ENCODE assay signal across 7 cellular contexts in genomic region chr14:23071975-23072539, GRCh38. TPM values are rescaled to one million over a fixed set of nuclear protein-coding genes. Genes with fewer than 3 reads are reported as not detected.
DNase-seq lines count a peak whose midpoint lies in the region; ATAC-seq and TF ChIP-seq lines count a peak whose summit lies in the region.
"Had no signal": no experiment of that assay in that cellular context is flagged by ENCODE, and none has a peak within 500 bp of the region (broad histone marks: within the 10 kb centered on the region; RNA-seq: fewer than 3 reads in every experiment).

No MANE protein-coding gene starts in this region.

- peaks cover 32% of the 10 kb centered on the region for H3K4me1 Mint-ChIP-seq in activated T-cell treated with anti-CD3 and anti-CD28 coated beads, Interleukin-2, amount 50 U/mL, for 4 hours (ENCODE audit: low read depth)

- H3K27me3 ChIP-seq in right atrium auricular region (no peaks in the 10 kb centered on the region), upper lobe of left lung (no peaks in the 10 kb centered on the region)

- no peak for ATAC-seq in activated T-cell treated with anti-CD3 and anti-CD28 coated beads, Interleukin-2, amount 50 U/mL, for 4 hours
- ATAC-seq in upper lobe of left lung (ENCODE audit: low FRiP score in 2 of 2) (no peak), GM21447 (IDR thresholded peaks at IDR 0.05; ENCODE audit: unreplicated experiment) (no peak)

- WGBS in upper lobe of left lung, 2 donors: 56 to 59% methylated on average over 5 of the region's 5 CpGs

- H3K36me3 ChIP-seq in right atrium auricular region: peaks cover 65% of the 10 kb centered on the region
- peaks cover 30 to 74% (median 56%) of the 10 kb centered on the region in 4 donors for H3K36me3 ChIP-seq in upper lobe of left lung

- H3K4me3 Mint-ChIP-seq in activated T-cell treated with anti-CD3 and anti-CD28 coated beads, Interleukin-2, amount 50 U/mL, for 4 hours: peak overlapping the region; percentile 97

- no peaks in the 10 kb centered on the region for H3K9me3 Mint-ChIP-seq in activated T-cell treated with anti-CD3 and anti-CD28 coated beads, Interleukin-2, amount 50 U/mL, for 4 hours

- H3K4me3 ChIP-seq in right atrium auricular region: peak overlapping the region in 1 of 2 donors; percentile 54
- peak overlapping the region in 2 of 4 donors; percentile 61 for H3K4me3 ChIP-seq in upper lobe of left lung

- no peaks in the 10 kb centered on the region for H3K9me3 ChIP-seq in right atrium auricular region
- no peaks in the 10 kb centered on the region for H3K9me3 ChIP-seq in upper lobe of left lung

- TF ChIP-seq CTCF in right atrium auricular region (IDR thresholded peaks at IDR 0.05) (no peak), upper lobe of left lung (IDR thresholded peaks at IDR 0.05) (no peak)

- H3K27me3 Mint-ChIP-seq in activated T-cell treated with anti-CD3 and anti-CD28 coated beads, Interleukin-2, amount 50 U/mL, for 4 hours (ENCODE audit: low read depth): no peaks in the 10 kb centered on the region

- TF ChIP-seq POLR2A in upper lobe of left lung (IDR thresholded peaks at IDR 0.05): no peak

- no peak for DNase-seq in activated T-cell treated with anti-CD3 and anti-CD28 coated beads, Interleukin-2, amount 50 U/mL, for 4 hours
- no peak for DNase-seq in activated T-cell treated with anti-CD3 and anti-CD28 coated beads, Interleukin-2, amount 50 U/mL, for 1 hour
- no peak for DNase-seq in right atrium auricular region (ENCODE audit: low spot score)
- DNase-seq in upper lobe of left lung: peak in 1 of 2 donors; percentile 21
- DNase-seq in NCI-H146 (lab: John Stamatoyannopoulos, UW): no peak

- H3K27ac ChIP-seq in right atrium auricular region (peak overlapping the region; percentile 78 to 84), upper lobe of left lung (peak overlapping the region; percentile 73 to 85 (median 85))

- H3K4me1 ChIP-seq in right atrium auricular region (peaks cover 0 to 39% of the 10 kb centered on the region in 2 donors), upper lobe of left lung (peaks cover 17 to 43% (median 34%) of the 10 kb centered on the region in 4 donors)

- TF ChIP-seq EP300 in upper lobe of left lung (IDR thresholded peaks at IDR 0.05): no peak

- peaks cover 24% of the 10 kb centered on the region for H3K36me3 Mint-ChIP-seq in activated T-cell treated with anti-CD3 and anti-CD28 coated beads, Interleukin-2, amount 50 U/mL, for 4 hours (ENCODE audit: insufficient read depth)

RNA-seq across cellular contexts. Expression of gene CDH24, which starts 14.7 kb away (rescaled TPM):
- under 1 TPM; 0.51 to 0.87 (median 0.65) TPM for total RNA-seq in activated T-cell treated with anti-CD3 and anti-CD28 coated beads, Interleukin-2, amount 50 U/mL, for 4 hours
- 1 to 10 TPM; 1.3 to 1.4 TPM for total RNA-seq in right atrium auricular region
- 1 to 10 TPM; 2.0 to 8.0 (median 4.2) TPM for total RNA-seq in upper lobe of left lung

RNA-seq across cellular contexts. Expression of gene ACIN1, which starts 22.9 kb away (rescaled TPM):
- total RNA-seq in activated T-cell treated with anti-CD3 and anti-CD28 coated beads, Interleukin-2, amount 50 U/mL, for 4 hours: 100 to 1,000 TPM; 195 to 200 (median 196) TPM
- 10 to 100 TPM; 53.9 to 55.3 TPM for total RNA-seq in right atrium auricular region
- total RNA-seq in upper lobe of left lung: 100 to 1,000 TPM in 5 of 6 donors, 10 to 100 TPM in 1; 91.1 to 350 (median 139) TPM

RNA-seq across cellular contexts. Expression of gene C14orf119, which starts 23.2 kb away (rescaled TPM):
- 10 to 100 TPM; 34.6 to 39.9 (median 36.9) TPM for total RNA-seq in activated T-cell treated with anti-CD3 and anti-CD28 coated beads, Interleukin-2, amount 50 U/mL, for 4 hours
- 10 to 100 TPM; 13.5 to 23.7 TPM for total RNA-seq in right atrium auricular region
- 10 to 100 TPM in 5 of 6 donors, 1 to 10 TPM in 1; 4.9 to 52.5 (median 35.7) TPM for total RNA-seq in upper lobe of left lung

RNA-seq across cellular contexts. Expression of gene PSMB11, which starts 30.0 kb away (rescaled TPM):
- not detected for total RNA-seq in activated T-cell treated with anti-CD3 and anti-CD28 coated beads, Interleukin-2, amount 50 U/mL, for 4 hours
- total RNA-seq in right atrium auricular region: not detected
- not detected for total RNA-seq in upper lobe of left lung
- total RNA-seq: Daoy had no signal

RNA-seq across cellular contexts. Expression of gene CIROP, which starts 32.7 kb away (rescaled TPM):
- not detected for total RNA-seq in activated T-cell treated with anti-CD3 and anti-CD28 coated beads, Interleukin-2, amount 50 U/mL, for 4 hours
- not detected for total RNA-seq in right atrium auricular region
- not detected for total RNA-seq in upper lobe of left lung
- total RNA-seq: Daoy had no signal
